In genomic region chr12:4421590-4422031, GRCh38 we compare ENCODE assay signal across 9 cellular contexts. TPM values are rescaled to one million over a fixed set of nuclear protein-coding genes. Genes with fewer than 3 reads are reported as not detected.
A peak's percentile ranks its signal among the peaks of the same experiment; 100 is the strongest.
DNase-seq lines count a peak whose midpoint lies in the region; ATAC-seq and TF ChIP-seq lines count a peak whose summit lies in the region.
"Had no signal": no experiment of that assay in that cellular context is flagged by ENCODE, and none has a peak within 500 bp of the region (broad histone marks: within the 10 kb centered on the region; RNA-seq: fewer than 3 reads in every experiment).

No MANE protein-coding gene starts in this region.

- no peaks in the 10 kb centered on the region for H3K36me3 Mint-ChIP-seq in chondrocyte (ENCODE audit: low read depth)

- BruUV-seq in OCI-LY7 (replicated peaks; lab: Mats Ljungman, UMichigan): no TSS peak

- no peak overlapping the region for H3K27ac ChIP-seq in OCI-LY7 (ENCODE audit: low read depth, low read length, poor library complexity, severe bottlenecking)

- intact Hi-C loops in OCI-LY7 (cut with micrococcal nuclease; ENCODE audit: unreplicated experiment): loop anchor here (1.0 kb wide), 1 partner anchor 106 kb away; no protein-coding TSS in a partner anchor

- no peak overlapping the region for H3K27ac Mint-ChIP-seq in chondrocyte (ENCODE audit: unreplicated experiment)

- H3K4me3 ChIP-seq in HFF-Myc (replicated peaks; ENCODE audit: low read depth, low read length): no peak overlapping the region
- no peak overlapping the region for H3K4me3 ChIP-seq in OCI-LY7 (ENCODE audit: low read depth, low read length, poor library complexity, severe bottlenecking)
- H3K4me3 ChIP-seq: BLaER1 treated with 17β-estradiol and CSF1 and Interleukin-3, amounts not matched to agents 10 nM and 100 nM had no signal

- no peaks in the 10 kb centered on the region for H3K4me1 Mint-ChIP-seq in chondrocyte (ENCODE audit: low read depth)

- TF ChIP-seq CTCF in HFF-Myc (IDR thresholded peaks at IDR 0.05; ENCODE audit: low read depth, low read length, missing control alignments) (peak; percentile 58), OCI-LY7 (conservative IDR thresholded peaks at IDR 0.05; ENCODE audit: low read length) (peak; percentile 93), chondrocyte (IDR thresholded peaks at IDR 0.05) (peak; percentile 89)

- no peak overlapping the region for H3K4me2 ChIP-seq in OCI-LY7 (ENCODE audit: low read length)

- DNase-seq in NCI-H1436 (lab: John Stamatoyannopoulos, UW): peak; percentile 3
- no peak for DNase-seq in NCI-H1436 treated with DMSO at 0.1 percent for 48 hours (lab: John Stamatoyannopoulos, UW)
- no peak for DNase-seq in HFF-Myc (ENCODE audit: extremely low read depth, low read depth)
- peak; percentile 60 for DNase-seq in OCI-LY7 (ENCODE audit: low spot score)
- no peak for DNase-seq in chondrocyte (ENCODE audit: low spot score)
- DNase-seq in medulla oblongata (ENCODE audit: extremely low spot score): peak; percentile 60

- no peaks in the 10 kb centered on the region for H3K9me2 ChIP-seq in OCI-LY7 (ENCODE audit: insufficient read depth, low read length)

- peaks cover 15% of the 10 kb centered on the region for H3K27me3 Mint-ChIP-seq in chondrocyte (ENCODE audit: low read depth)

- H3K79me2 ChIP-seq in OCI-LY7 (ENCODE audit: insufficient read depth, low read depth, low read length): no peaks in the 10 kb centered on the region

- H3K4me3 Mint-ChIP-seq in chondrocyte (ENCODE audit: unreplicated experiment): no peak overlapping the region

- no peaks in the 10 kb centered on the region for H3K36me3 ChIP-seq in OCI-LY7 (ENCODE audit: insufficient read depth, low read length)
- H3K36me3 ChIP-seq: BLaER1 treated with 17β-estradiol and CSF1 and Interleukin-3, amounts not matched to agents 10 nM and 100 nM had no signal

- CTCF ChIA-PET in OCI-LY7 (lab: Charles Lee; ENCODE audit: unreplicated experiment): no interaction called here

- no peaks in the 10 kb centered on the region for H3K4me1 ChIP-seq in OCI-LY7 (ENCODE audit: insufficient read depth, low read length, poor library complexity, severe bottlenecking)

- no peaks in the 10 kb centered on the region for H4K20me1 ChIP-seq in OCI-LY7 (ENCODE audit: insufficient read depth, low read length)
- H4K20me1 ChIP-seq: BLaER1 treated with 17β-estradiol and CSF1 and Interleukin-3, amounts not matched to agents 10 nM and 100 nM had no signal

- POLR2A ChIA-PET in OCI-LY7 (lab: Charles Lee): no interaction called here

- H3K9me3 Mint-ChIP-seq in chondrocyte (ENCODE audit: low read depth): no peaks in the 10 kb centered on the region

- no peaks in the 10 kb centered on the region for H3K9me3 ChIP-seq in OCI-LY7 (ENCODE audit: low read length)

- no peak overlapping the region for H2AFZ ChIP-seq in OCI-LY7 (ENCODE audit: low read length)

- ATAC-seq in HG03439 (IDR thresholded peaks at IDR 0.05; ENCODE audit: unreplicated experiment) (no peak), HG03108 (IDR thresholded peaks at IDR 0.05; ENCODE audit: unreplicated experiment) (no peak)

RNA-seq across cellular contexts. Expression of gene FGF6, which starts 24.0 kb away (rescaled TPM):
- total RNA-seq in OCI-LY7 (2014; rRNA removed; shearing (Covaris generic)): not detected in 2 replicates
- total RNA-seq in OCI-LY7 (2022) (not detected in 2 replicates), chondrocyte (not detected in 3 replicates)

RNA-seq across cellular contexts. Expression of gene FGF23, which starts 42.1 kb away (rescaled TPM):
- 0.16 TPM in 1 of 2 replicates, not detected in the other for total RNA-seq in OCI-LY7 (2014; rRNA removed; shearing (Covaris generic))
- total RNA-seq in OCI-LY7 (2022): not detected in 2 replicates
- not detected in 3 replicates for total RNA-seq in chondrocyte

Comparison
In these comparisons a context has a peak if more than half of its experiments do, and no peak if none do; other contexts are left out.
1. DNase-seq: peak in NCI-H1436 (single experiment), OCI-LY7 (single experiment) and medulla oblongata (single experiment); none in NCI-H1436 treated with DMSO at 0.1 percent for 48 hours (single experiment), HFF-Myc (single experiment) and chondrocyte (single experiment).
2. Peak in every context shown above with its lines, with median percentiles within 50 percentile points of each other: CTCF ChIP-seq.